1 cellular context compared by ENCODE assay signal in genomic region chr15:68056097-68056865, GRCh38.
TF ChIP-seq lines count a peak whose summit lies in the region.

No MANE protein-coding gene starts in this region.

TF ChIP-seq in HepG2, 621 proteins besides CTCF, POLR2A, EP300 and RAD21 (continued from another document):
- TF ChIP-seq, protein P1, sequence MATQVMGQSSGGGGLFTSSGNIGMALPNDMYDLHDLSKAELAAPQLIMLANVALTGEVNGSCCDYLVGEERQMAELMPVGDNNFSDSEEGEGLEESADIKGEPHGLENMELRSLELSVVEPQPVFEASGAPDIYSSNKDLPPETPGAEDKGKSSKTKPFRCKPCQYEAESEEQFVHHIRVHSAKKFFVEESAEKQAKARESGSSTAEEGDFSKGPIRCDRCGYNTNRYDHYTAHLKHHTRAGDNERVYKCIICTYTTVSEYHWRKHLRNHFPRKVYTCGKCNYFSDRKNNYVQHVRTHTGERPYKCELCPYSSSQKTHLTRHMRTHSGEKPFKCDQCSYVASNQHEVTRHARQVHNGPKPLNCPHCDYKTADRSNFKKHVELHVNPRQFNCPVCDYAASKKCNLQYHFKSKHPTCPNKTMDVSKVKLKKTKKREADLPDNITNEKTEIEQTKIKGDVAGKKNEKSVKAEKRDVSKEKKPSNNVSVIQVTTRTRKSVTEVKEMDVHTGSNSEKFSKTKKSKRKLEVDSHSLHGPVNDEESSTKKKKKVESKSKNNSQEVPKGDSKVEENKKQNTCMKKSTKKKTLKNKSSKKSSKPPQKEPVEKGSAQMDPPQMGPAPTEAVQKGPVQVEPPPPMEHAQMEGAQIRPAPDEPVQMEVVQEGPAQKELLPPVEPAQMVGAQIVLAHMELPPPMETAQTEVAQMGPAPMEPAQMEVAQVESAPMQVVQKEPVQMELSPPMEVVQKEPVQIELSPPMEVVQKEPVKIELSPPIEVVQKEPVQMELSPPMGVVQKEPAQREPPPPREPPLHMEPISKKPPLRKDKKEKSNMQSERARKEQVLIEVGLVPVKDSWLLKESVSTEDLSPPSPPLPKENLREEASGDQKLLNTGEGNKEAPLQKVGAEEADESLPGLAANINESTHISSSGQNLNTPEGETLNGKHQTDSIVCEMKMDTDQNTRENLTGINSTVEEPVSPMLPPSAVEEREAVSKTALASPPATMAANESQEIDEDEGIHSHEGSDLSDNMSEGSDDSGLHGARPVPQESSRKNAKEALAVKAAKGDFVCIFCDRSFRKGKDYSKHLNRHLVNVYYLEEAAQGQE (IDR thresholded peaks at IDR 0.05; ENCODE audit: borderline replicate concordance in 1 of 2, low read depth in 1 of 2, low read length in 2 of 2), result no peak
- TF ChIP-seq, protein P2, sequence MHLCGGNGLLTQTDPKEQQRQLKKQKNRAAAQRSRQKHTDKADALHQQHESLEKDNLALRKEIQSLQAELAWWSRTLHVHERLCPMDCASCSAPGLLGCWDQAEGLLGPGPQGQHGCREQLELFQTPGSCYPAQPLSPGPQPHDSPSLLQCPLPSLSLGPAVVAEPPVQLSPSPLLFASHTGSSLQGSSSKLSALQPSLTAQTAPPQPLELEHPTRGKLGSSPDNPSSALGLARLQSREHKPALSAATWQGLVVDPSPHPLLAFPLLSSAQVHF (CRISPR knock-in tag; IDR thresholded peaks at IDR 0.05), result no peak
- TF ChIP-seq IRF2 (CRISPR knock-in tag; IDR thresholded peaks at IDR 0.05) (no peak), ZNF775 (CRISPR knock-in tag; IDR thresholded peaks at IDR 0.05; ENCODE audit: borderline replicate concordance) (no peak), ZNF839 (CRISPR knock-in tag; IDR thresholded peaks at IDR 0.05; ENCODE audit: borderline replicate concordance) (no peak), BORCS8-MEF2B (CRISPR knock-in tag; IDR thresholded peaks at IDR 0.05) (no peak), NFYB (CRISPR knock-in tag; IDR thresholded peaks at IDR 0.05) (no peak)
TF ChIP-seq in HepG2: peak in this region for 0.
